Comparison of ENCODE assay signal across 16 cellular contexts in genomic region chr6:33834401-33835392, GRCh38. TPM values are rescaled to one million over a fixed set of nuclear protein-coding genes. Genes with fewer than 3 reads are reported as not detected.
"Had no signal": no experiment of that assay in that cellular context is flagged by ENCODE, and none has a peak within 500 bp of the region (broad histone marks: within the 10 kb centered on the region; RNA-seq: fewer than 3 reads in every experiment).

No MANE protein-coding gene starts in this region.

- H3K27ac ChIP-seq: heart left ventricle, left lung, psoas muscle, sigmoid colon had no signal

- H3K4me1 ChIP-seq: psoas muscle had no signal

- DNase-seq: activated CD4-positive, alpha-beta memory T cell treated with anti-CD3 and anti-CD28 coated beads for 36 hours; activated CD4-positive, alpha-beta T cell treated with anti-CD3 and anti-CD28 coated beads for 1 hour; activated gamma-delta T cell; activated naive CD8-positive, alpha-beta T cell treated with anti-CD3 and anti-CD28 coated beads for 36 hours; activated T-cell treated with anti-CD3 and anti-CD28 coated beads, Interleukin-2, amount 50 U/mL, for 4 hours; left lung; occipital lobe; sigmoid colon; stimulated activated CD4-positive, alpha-beta T cell treated with anti-CD3 and anti-CD28 coated beads, Interleukin-2, amount 100 ng/mL, for 24 hours; stimulated activated naive CD4-positive, alpha-beta T cell; substantia nigra; T-helper 2 cell had no signal

- H3K27me3 ChIP-seq: sigmoid colon had no signal

- ATAC-seq: activated T-cell treated with anti-CD3 and anti-CD28 coated beads, Interleukin-2, amount 50 U/mL, for 4 hours; heart left ventricle; left lung; natural killer cell treated with Interleukin-12 subunit alpha and Interleukin-12 subunit beta and Interleukin-15 and Interleukin-18, amount 100 ng/mL, for 72 hours; psoas muscle had no signal

RNA-seq across cellular contexts. Expression of gene MLN, which starts 30.9 kb away (rescaled TPM):
- total RNA-seq: activated CD4-positive, alpha-beta memory T cell treated with anti-CD3 and anti-CD28 coated beads for 36 hours; activated naive CD8-positive, alpha-beta T cell treated with anti-CD3 and anti-CD28 coated beads for 36 hours; activated T-cell treated with anti-CD3 and anti-CD28 coated beads, Interleukin-2, amount 50 U/mL, for 4 hours; frontal cortex; heart left ventricle; left lung; natural killer cell treated with Interleukin-12 subunit alpha and Interleukin-12 subunit beta and Interleukin-15 and Interleukin-18, amount 100 ng/mL, for 72 hours; occipital lobe; psoas muscle; sigmoid colon had no signal
- polyA plus RNA-seq: heart left ventricle, psoas muscle had no signal
